7 cellular contexts compared by ENCODE assay signal in genomic region chr2:95648894-95649544, GRCh38. TPM values are rescaled to one million over a fixed set of nuclear protein-coding genes. Genes with fewer than 3 reads are reported as not detected.
"Had no signal": no experiment of that assay in that cellular context is flagged by ENCODE, and none has a peak within 500 bp of the region (broad histone marks: within the 10 kb centered on the region; RNA-seq: fewer than 3 reads in every experiment).

No MANE protein-coding gene starts in this region.

RNA-seq across cellular contexts. Expression of gene TRIM43, which starts 57.2 kb away (rescaled TPM):
- total RNA-seq: activated CD4-positive, alpha-beta T cell treated with anti-CD3 and anti-CD28 coated beads for 36 hours; activated CD4-positive, alpha-beta T cell treated with anti-CD3 and anti-CD28 coated beads, Interleukin-2, amount 10 ng/mL, durations not matched to agents 7 days and 5 days; activated CD8-positive, alpha-beta T cell treated with anti-CD3 and anti-CD28 coated beads, Interleukin-2, amount 10 ng/mL, durations not matched to agents 7 days and 5 days; activated naive CD8-positive, alpha-beta T cell treated with anti-CD3 and anti-CD28 coated beads, Interleukin-2, amount 10 ng/mL, durations not matched to agents 7 days and 5 days; ascending aorta; cardiac muscle cell had no signal
- polyA plus RNA-seq: adipose tissue, cardiac muscle cell had no signal
